In genomic region chr15:68154923-68155559, GRCh38 we compare ENCODE assay signal across 9 cellular contexts. TPM values are rescaled to one million over a fixed set of nuclear protein-coding genes. Genes with fewer than 3 reads are reported as not detected.
A peak's percentile ranks its signal among the peaks of the same experiment; 100 is the strongest.
DNase-seq lines count a peak whose midpoint lies in the region; ATAC-seq and TF ChIP-seq lines count a peak whose summit lies in the region.
"Had no signal": no experiment of that assay in that cellular context is flagged by ENCODE, and none has a peak within 500 bp of the region (broad histone marks: within the 10 kb centered on the region; RNA-seq: fewer than 3 reads in every experiment).

No MANE protein-coding gene starts in this region.

- TF ChIP-seq EP300 in upper lobe of left lung (IDR thresholded peaks at IDR 0.05), result no peak

- peak; percentile 27 for DNase-seq in COR-L47 (lab: John Stamatoyannopoulos, UW)
- DNase-seq in HAP-1 (ENCODE audit: low spot score in 2 of 2), result peak; percentile 74 to 88
- peak; percentile 42 for DNase-seq in NT2/D1 (ENCODE audit: low read depth, low spot score)
- DNase-seq in cerebellum (ENCODE audit: low spot score), result peak; percentile 51
- peak; percentile 61 for DNase-seq in kidney tubule cell (ENCODE audit: low spot score)
- DNase-seq in upper lobe of left lung, result no peak
- DNase-seq in activated effector memory CD4-positive, alpha-beta T cell treated with Interleukin-2 at 50 U/mL for 16 hours, result no peak
- DNase-seq in activated CD8-positive, alpha-beta memory T cell treated with anti-CD3 and anti-CD28 coated beads for 24 hours, result no peak
- DNase-seq: activated B cell treated with CpG ODN at 0.5 μM for 24 hours had no signal

- H3K27me3 ChIP-seq in HAP-1 (ENCODE audit: low read depth) (no peaks in the 10 kb centered on the region), NT2/D1 (ENCODE audit: insufficient read depth, insufficient read length) (no peaks in the 10 kb centered on the region), upper lobe of left lung (no peaks in the 10 kb centered on the region)

- no peaks in the 10 kb centered on the region for H3K9me3 ChIP-seq in HAP-1
- H3K9me3 ChIP-seq in NT2/D1 (ENCODE audit: insufficient read depth, low read length), result no peaks in the 10 kb centered on the region
- H3K9me3 ChIP-seq in upper lobe of left lung, result no peaks in the 10 kb centered on the region

- peak in 1 of 2 donors; percentile 61 for ATAC-seq in upper lobe of left lung (ENCODE audit: low FRiP score in 2 of 2)

- H3K4me1 ChIP-seq in HAP-1, result peaks cover 20% of the 10 kb centered on the region
- no peaks in the 10 kb centered on the region for H3K4me1 ChIP-seq in NT2/D1 (ENCODE audit: insufficient read depth, insufficient read length)
- H3K4me1 ChIP-seq in upper lobe of left lung, result peaks cover 0 to 7% (median 0%) of the 10 kb centered on the region in 4 donors

- WGBS in upper lobe of left lung, 2 donors, result 49 to 50% methylated on average over 4 of the region's 4 CpGs

- in situ Hi-C loops in HAP-1 (cut with MboI; ENCODE audit: low sequenced_read_pairs), result no loop called here

- no peak overlapping the region for H3K9ac ChIP-seq in NT2/D1 (ENCODE audit: insufficient read length, low read depth)

- H3K4me3 ChIP-seq in HAP-1 (no peak overlapping the region), NT2/D1 (ENCODE audit: insufficient read length, low read depth) (no peak overlapping the region), upper lobe of left lung (no peak overlapping the region)

- peaks cover 25% of the 10 kb centered on the region for H3K36me3 ChIP-seq in HAP-1 (replicated peaks)
- H3K36me3 ChIP-seq in NT2/D1 (ENCODE audit: insufficient read depth, insufficient read length, low read length), result peaks cover 38% of the 10 kb centered on the region
- peaks cover 0 to 31% (median 5%) of the 10 kb centered on the region in 4 donors for H3K36me3 ChIP-seq in upper lobe of left lung

- no peak overlapping the region for H3K27ac ChIP-seq in upper lobe of left lung

- no peak for TF ChIP-seq POLR2A in upper lobe of left lung (IDR thresholded peaks at IDR 0.05)

- TF ChIP-seq CTCF in upper lobe of left lung (IDR thresholded peaks at IDR 0.05), result peak; percentile 35 to 75 (median 64)

RNA-seq across cellular contexts. Expression of gene CALML4, which starts 50.1 kb away (rescaled TPM):
- total RNA-seq in cerebellum (6.3 TPM), upper lobe of left lung (10 to 100 TPM in 2 of 6 donors, 1 to 10 TPM in 4; 3.6 to 33.7 (median 7.0) TPM)

Comparison
In these comparisons a context has a peak if more than half of its experiments do, and no peak if none do; other contexts are left out.
1. DNase-seq: peak in COR-L47 (single experiment), HAP-1 (2 of 2), NT2/D1 (single experiment), cerebellum (single experiment) and kidney tubule cell (single experiment); none in upper lobe of left lung (0 of 2), activated effector memory CD4-positive, alpha-beta T cell treated with Interleukin-2 at 50 U/mL for 16 hours (single experiment) and activated CD8-positive, alpha-beta memory T cell treated with anti-CD3 and anti-CD28 coated beads for 24 hours (single experiment).